1 cellular context compared by ENCODE assay signal in genomic region chr11:63901660-63902059, GRCh38.
TF ChIP-seq lines count a peak whose summit lies in the region.

No MANE protein-coding gene starts in this region.

TF ChIP-seq in GM23338, 12 proteins besides CTCF, POLR2A, EP300 and RAD21 (continued from another document):
- TF ChIP-seq ZNF462 (CRISPR knock-in tag; IDR thresholded peaks at IDR 0.05) (no peak), ZNF114 (CRISPR knock-in tag; IDR thresholded peaks at IDR 0.05) (no peak), EZH2 (IDR thresholded peaks at IDR 0.05; ENCODE audit: low read depth, unreplicated experiment) (no peak), STAT1 (IDR thresholded peaks at IDR 0.05; ENCODE audit: unreplicated experiment) (no peak), EZH2phosphoT487 (IDR thresholded peaks at IDR 0.05; ENCODE audit: unreplicated experiment) (no peak)
